In the genomic region with DNA sequence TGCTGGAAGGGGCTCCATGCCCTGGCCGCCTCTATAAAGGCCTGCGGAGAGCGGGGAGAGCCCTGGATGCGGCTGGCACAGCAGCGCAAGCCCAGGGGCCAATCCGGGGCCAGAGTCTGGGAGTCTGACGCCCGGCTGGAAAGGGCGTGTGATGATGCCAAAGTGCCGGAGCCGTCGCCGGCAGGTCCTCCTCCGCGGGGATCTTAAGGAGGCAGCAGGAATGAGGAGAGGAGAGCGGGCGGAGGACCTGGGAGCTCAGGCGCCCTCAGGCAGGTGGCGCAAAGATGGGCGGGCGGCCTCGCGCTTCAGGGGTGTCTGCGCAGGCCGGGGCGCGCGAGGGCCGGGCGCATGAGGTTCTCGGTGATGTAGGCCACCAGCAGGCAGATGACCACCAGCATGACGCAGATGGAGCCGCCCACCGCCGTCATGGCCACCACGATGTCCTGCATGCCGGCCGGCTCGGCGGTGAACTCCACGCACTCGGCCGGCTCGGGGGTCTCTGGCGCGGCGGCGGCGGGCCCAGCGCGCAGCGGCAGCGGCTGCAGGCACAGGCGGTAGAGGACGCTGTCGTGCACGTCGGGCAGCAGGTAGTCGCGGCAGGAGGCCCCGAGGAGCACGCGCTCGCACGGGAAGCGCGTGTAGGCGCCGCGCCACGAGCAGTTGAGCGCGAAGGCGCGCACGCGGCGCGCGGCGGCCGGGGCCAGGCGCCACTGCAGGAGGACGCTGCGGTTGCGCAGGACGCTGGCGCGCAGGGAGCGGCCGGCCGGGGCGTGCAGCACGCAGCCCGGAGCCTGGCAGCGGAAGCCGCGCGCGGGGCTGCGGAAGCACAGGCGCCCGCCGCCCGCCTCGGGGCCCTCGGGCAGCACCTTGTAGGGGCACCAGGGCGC, we compare ENCODE assay signal across 1 cellular context.
TF ChIP-seq lines count a peak whose summit lies in the region.

No MANE protein-coding gene starts in this region.

TF ChIP-seq in HepG2, 621 proteins besides CTCF, POLR2A, EP300 and RAD21 (continues in another document):
- TF ChIP-seq ZNF510 (CRISPR knock-in tag; IDR thresholded peaks at IDR 0.05; ENCODE audit: low read depth) (no peak), BRCA1 (CRISPR knock-in tag; IDR thresholded peaks at IDR 0.05) (no peak), TBX2 (CRISPR knock-in tag; IDR thresholded peaks at IDR 0.05; ENCODE audit: borderline replicate concordance) (no peak), ZNF619 (CRISPR knock-in tag; IDR thresholded peaks at IDR 0.05) (no peak), ZBTB8A (CRISPR knock-in tag; IDR thresholded peaks at IDR 0.05; ENCODE audit: borderline replicate concordance, low read depth) (no peak), ZNF687 (CRISPR knock-in tag; IDR thresholded peaks at IDR 0.05) (peak; percentile 59), FOXA3 (CRISPR knock-in tag; IDR thresholded peaks at IDR 0.05) (no peak), MXI1 (IDR thresholded peaks at IDR 0.05; ENCODE audit: borderline replicate concordance, low read depth, low read length) (no peak), ZNF703 (CRISPR knock-in tag; IDR thresholded peaks at IDR 0.05; ENCODE audit: borderline replicate concordance) (no peak), YY1 (IDR thresholded peaks at IDR 0.05; ENCODE audit: insufficient read depth, insufficient replicate concordance, low read depth, low read length) (peak; percentile 22), E2F5 (CRISPR knock-in tag; conservative IDR thresholded peaks at IDR 0.05) (no peak), SIN3B (IDR thresholded peaks at IDR 0.05; ENCODE audit: low read length) (no peak), ZNF335 (CRISPR knock-in tag; IDR thresholded peaks at IDR 0.05) (no peak), ZNF296 (CRISPR knock-in tag; conservative IDR thresholded peaks at IDR 0.05) (no peak), NFKB2 (CRISPR knock-in tag; IDR thresholded peaks at IDR 0.05; ENCODE audit: borderline replicate concordance) (no peak), LBX2 (CRISPR knock-in tag; IDR thresholded peaks at IDR 0.05; ENCODE audit: borderline replicate concordance) (no peak), ZSCAN21 (CRISPR knock-in tag; IDR thresholded peaks at IDR 0.05; ENCODE audit: borderline replicate concordance) (0 out of 2 replicates have a peak, but pooled peaks have one; percentile 17), NR0B2 (CRISPR knock-in tag; IDR thresholded peaks at IDR 0.05) (no peak), SALL2 (CRISPR knock-in tag; IDR thresholded peaks at IDR 0.05) (0 out of 2 replicates have a peak, but pooled peaks have one; percentile 58), ZNF773 (CRISPR knock-in tag; IDR thresholded peaks at IDR 0.05; ENCODE audit: borderline replicate concordance) (peak; percentile 37; the same call in 1 of the 2 replicates), MTA1 (CRISPR knock-in tag; IDR thresholded peaks at IDR 0.05; ENCODE audit: borderline replicate concordance) (peak; percentile 44; the same call in 1 of the 2 replicates), SKI (IDR thresholded peaks at IDR 0.05; ENCODE audit: partially characterized antibody) (no peak), SALL1 (CRISPR knock-in tag; IDR thresholded peaks at IDR 0.05) (0 out of 2 replicates have a peak, but pooled peaks have one; percentile 9), U2AF1 (optimal IDR thresholded peaks at IDR 0.05; ENCODE audit: low read depth, low read length) (no peak), ZNF18 (CRISPR knock-in tag; IDR thresholded peaks at IDR 0.05; ENCODE audit: insufficient replicate concordance) (no peak)
- TF ChIP-seq, protein P1, sequence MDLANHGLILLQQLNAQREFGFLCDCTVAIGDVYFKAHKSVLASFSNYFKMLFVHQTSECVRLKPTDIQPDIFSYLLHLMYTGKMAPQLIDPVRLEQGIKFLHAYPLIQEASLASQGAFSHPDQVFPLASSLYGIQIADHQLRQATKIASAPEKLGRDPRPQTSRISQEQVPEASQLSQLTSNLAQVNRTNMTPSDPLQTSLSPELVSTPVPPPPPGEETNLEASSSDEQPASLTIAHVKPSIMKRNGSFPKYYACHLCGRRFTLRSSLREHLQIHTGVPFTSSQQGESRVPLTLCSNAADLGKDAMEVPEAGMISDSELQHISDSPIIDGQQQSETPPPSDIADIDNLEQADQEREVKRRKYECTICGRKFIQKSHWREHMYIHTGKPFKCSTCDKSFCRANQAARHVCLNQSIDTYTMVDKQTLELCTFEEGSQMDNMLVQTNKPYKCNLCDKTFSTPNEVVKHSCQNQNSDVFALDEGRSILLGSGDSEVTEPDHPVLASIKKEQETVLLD (CRISPR knock-in tag; IDR thresholded peaks at IDR 0.05; ENCODE audit: low read depth) = peak; percentile 61; the same call in 1 of the 2 replicates
- TF ChIP-seq, protein P2, sequence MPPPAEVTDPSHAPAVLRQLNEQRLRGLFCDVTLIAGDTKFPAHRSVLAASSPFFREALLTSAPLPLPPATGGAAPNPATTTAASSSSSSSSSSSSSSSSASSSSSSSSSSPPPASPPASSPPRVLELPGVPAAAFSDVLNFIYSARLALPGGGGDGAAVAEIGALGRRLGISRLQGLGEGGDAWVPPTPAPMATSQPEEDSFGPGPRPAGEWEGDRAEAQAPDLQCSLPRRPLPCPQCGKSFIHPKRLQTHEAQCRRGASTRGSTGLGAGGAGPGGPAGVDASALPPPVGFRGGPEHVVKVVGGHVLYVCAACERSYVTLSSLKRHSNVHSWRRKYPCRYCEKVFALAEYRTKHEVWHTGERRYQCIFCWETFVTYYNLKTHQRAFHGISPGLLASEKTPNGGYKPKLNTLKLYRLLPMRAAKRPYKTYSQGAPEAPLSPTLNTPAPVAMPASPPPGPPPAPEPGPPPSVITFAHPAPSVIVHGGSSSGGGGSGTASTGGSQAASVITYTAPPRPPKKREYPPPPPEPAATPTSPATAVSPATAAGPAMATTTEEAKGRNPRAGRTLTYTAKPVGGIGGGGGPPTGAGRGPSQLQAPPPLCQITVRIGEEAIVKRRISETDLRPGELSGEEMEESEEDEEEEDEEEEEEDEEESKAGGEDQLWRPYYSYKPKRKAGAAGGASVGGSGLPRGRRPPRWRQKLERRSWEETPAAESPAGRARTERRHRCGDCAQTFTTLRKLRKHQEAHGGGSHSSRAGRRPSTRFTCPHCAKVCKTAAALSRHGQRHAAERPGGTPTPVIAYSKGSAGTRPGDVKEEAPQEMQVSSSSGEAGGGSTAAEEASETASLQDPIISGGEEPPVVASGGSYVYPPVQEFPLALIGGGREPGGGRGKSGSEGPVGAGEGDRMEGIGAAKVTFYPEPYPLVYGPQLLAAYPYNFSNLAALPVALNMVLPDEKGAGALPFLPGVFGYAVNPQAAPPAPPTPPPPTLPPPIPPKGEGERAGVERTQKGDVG (CRISPR knock-in tag; IDR thresholded peaks at IDR 0.05; ENCODE audit: borderline replicate concordance) = no peak
- TF ChIP-seq, protein P3, sequence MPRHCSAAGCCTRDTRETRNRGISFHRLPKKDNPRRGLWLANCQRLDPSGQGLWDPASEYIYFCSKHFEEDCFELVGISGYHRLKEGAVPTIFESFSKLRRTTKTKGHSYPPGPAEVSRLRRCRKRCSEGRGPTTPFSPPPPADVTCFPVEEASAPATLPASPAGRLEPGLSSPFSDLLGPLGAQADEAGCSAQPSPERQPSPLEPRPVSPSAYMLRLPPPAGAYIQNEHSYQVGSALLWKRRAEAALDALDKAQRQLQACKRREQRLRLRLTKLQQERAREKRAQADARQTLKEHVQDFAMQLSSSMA (CRISPR knock-in tag; IDR thresholded peaks at IDR 0.05) = no peak
- TF ChIP-seq, protein P4, sequence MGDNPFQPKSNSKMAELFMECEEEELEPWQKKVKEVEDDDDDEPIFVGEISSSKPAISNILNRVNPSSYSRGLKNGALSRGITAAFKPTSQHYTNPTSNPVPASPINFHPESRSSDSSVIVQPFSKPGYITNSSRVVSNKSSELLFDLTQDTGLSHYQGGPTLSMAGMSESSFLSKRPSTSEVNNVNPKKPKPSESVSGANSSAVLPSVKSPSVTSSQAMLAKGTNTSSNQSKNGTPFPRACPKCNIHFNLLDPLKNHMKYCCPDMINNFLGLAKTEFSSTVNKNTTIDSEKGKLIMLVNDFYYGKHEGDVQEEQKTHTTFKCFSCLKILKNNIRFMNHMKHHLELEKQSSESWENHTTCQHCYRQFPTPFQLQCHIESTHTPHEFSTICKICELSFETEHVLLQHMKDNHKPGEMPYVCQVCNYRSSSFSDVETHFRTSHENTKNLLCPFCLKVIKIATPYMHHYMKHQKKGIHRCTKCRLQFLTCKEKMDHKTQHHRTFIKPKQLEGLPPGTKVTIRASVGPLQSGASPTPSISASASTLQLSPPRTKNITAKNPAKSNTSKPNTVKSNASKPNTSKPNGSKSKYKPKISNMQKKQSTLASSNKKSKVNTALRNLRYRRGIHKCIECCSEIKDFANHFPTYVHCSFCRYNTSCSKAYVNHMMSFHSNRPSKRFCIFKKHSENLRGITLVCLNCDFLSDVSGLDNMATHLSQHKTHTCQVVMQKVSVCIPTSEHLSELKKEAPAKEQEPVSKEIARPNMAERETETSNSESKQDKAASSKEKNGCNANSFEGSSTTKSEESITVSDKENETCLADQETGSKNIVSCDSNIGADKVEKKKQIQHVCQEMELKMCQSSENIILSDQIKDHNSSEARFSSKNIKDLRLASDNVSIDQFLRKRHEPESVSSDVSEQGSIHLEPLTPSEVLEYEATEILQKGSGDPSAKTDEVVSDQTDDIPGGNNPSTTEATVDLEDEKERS (CRISPR knock-in tag; IDR thresholded peaks at IDR 0.05) = no peak
- TF ChIP-seq, protein P5, sequence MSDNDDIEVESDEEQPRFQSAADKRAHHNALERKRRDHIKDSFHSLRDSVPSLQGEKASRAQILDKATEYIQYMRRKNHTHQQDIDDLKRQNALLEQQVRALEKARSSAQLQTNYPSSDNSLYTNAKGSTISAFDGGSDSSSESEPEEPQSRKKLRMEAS (IDR thresholded peaks at IDR 0.05) = peak; percentile 89
- TF ChIP-seq, protein P6, sequence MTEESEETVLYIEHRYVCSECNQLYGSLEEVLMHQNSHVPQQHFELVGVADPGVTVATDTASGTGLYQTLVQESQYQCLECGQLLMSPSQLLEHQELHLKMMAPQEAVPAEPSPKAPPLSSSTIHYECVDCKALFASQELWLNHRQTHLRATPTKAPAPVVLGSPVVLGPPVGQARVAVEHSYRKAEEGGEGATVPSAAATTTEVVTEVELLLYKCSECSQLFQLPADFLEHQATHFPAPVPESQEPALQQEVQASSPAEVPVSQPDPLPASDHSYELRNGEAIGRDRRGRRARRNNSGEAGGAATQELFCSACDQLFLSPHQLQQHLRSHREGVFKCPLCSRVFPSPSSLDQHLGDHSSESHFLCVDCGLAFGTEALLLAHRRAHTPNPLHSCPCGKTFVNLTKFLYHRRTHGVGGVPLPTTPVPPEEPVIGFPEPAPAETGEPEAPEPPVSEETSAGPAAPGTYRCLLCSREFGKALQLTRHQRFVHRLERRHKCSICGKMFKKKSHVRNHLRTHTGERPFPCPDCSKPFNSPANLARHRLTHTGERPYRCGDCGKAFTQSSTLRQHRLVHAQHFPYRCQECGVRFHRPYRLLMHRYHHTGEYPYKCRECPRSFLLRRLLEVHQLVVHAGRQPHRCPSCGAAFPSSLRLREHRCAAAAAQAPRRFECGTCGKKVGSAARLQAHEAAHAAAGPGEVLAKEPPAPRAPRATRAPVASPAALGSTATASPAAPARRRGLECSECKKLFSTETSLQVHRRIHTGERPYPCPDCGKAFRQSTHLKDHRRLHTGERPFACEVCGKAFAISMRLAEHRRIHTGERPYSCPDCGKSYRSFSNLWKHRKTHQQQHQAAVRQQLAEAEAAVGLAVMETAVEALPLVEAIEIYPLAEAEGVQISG (CRISPR knock-in tag; IDR thresholded peaks at IDR 0.05) = no peak; the same call in 1 of the 2 replicates
